ENCODE assay signal across 8 cellular contexts in genomic region chr19:6087074-6087506, GRCh38. TPM values are rescaled to one million over a fixed set of nuclear protein-coding genes. Genes with fewer than 3 reads are reported as not detected.
DNase-seq lines count a peak whose midpoint lies in the region; ATAC-seq and TF ChIP-seq lines count a peak whose summit lies in the region.

No MANE protein-coding gene starts in this region.

- H3K9me2 ChIP-seq in hepatocyte (replicated peaks; ENCODE audit: insufficient read depth) = no peaks in the 10 kb centered on the region

- H3K4me1 ChIP-seq in hepatocyte (ENCODE audit: insufficient read depth) = peaks cover 23% of the 10 kb centered on the region
- H3K4me1 ChIP-seq in stomach smooth muscle (ENCODE audit: control insufficient read depth, insufficient read depth, low read length) = peaks cover 49% of the 10 kb centered on the region

- H3K4me3 ChIP-seq in hepatocyte = no peak overlapping the region
- H3K4me3 ChIP-seq in stomach smooth muscle (ENCODE audit: low read length in 2 of 2) = peak overlapping the region; percentile 37 to 59

- peak overlapping the region; percentile 45 to 76 for H3K9ac ChIP-seq in stomach smooth muscle (ENCODE audit: low read length in 2 of 2)

- H3K36me3 ChIP-seq in hepatocyte (replicated peaks; ENCODE audit: insufficient read depth, low read depth) (no peaks in the 10 kb centered on the region), stomach smooth muscle (ENCODE audit: control insufficient read depth in 2 of 2, insufficient read depth in 2 of 2, low read length in 2 of 2) (no peaks in the 10 kb centered on the region)

- peak overlapping the region; percentile 67 for H3K4me2 ChIP-seq in hepatocyte

- H3K27me3 ChIP-seq in hepatocyte (no peaks in the 10 kb centered on the region), stomach smooth muscle (ENCODE audit: control insufficient read depth in 1 of 2, insufficient read depth in 2 of 2, low read length in 2 of 2) (no peaks in the 10 kb centered on the region)

- 16% methylated on average over 9 of the region's 9 CpGs for WGBS in hepatocyte (ENCODE audit: low lambda C conversion rate, missing lambda C conversion rate)

- H3K27ac ChIP-seq in hepatocyte (peak overlapping the region; percentile 92), stomach smooth muscle (ENCODE audit: low read length) (peak overlapping the region; percentile 96)

- no peaks in the 10 kb centered on the region for H3K79me2 ChIP-seq in hepatocyte

- H3K9me3 ChIP-seq in hepatocyte (ENCODE audit: low read depth) = no peaks in the 10 kb centered on the region
- no peaks in the 10 kb centered on the region for H3K9me3 ChIP-seq in stomach smooth muscle (ENCODE audit: control insufficient read depth in 2 of 2, low read length in 2 of 2)

- DNase-seq in DMS153 (lab: John Stamatoyannopoulos, UW) = peak; percentile 28
- no peak for DNase-seq in DMS153 treated with DMSO at 0.1 percent for 48 hours (lab: John Stamatoyannopoulos, UW; ENCODE audit: unreplicated experiment)
- DNase-seq in SW480 (ENCODE audit: low spot score) = peak; percentile 69
- DNase-seq in hepatocyte (ENCODE audit: low spot score) = peak; percentile 61
- DNase-seq in RKO (ENCODE audit: low spot score) = no peak
- DNase-seq in cortex of kidney (lab: John Stamatoyannopoulos, UW) = no peak

- TF ChIP-seq CTCF in hepatocyte (IDR thresholded peaks at IDR 0.05; ENCODE audit: poor library complexity) = no peak

- H2AFZ ChIP-seq in hepatocyte = peak overlapping the region; percentile 33

- ATAC-seq in HG03354 (IDR thresholded peaks at IDR 0.05; ENCODE audit: poor library complexity, severe bottlenecking, unreplicated experiment) = peak; percentile 75

- H4K20me1 ChIP-seq in hepatocyte (ENCODE audit: insufficient read depth, poor library complexity, severe bottlenecking) = no peaks in the 10 kb centered on the region

RNA-seq across cellular contexts. Expression of gene RFX2, which starts 23.2 kb away (rescaled TPM):
- total RNA-seq in hepatocyte = 2.3 and 4.0 TPM in 2 replicates
- polyA plus RNA-seq in hepatocyte = 4.2 and 4.9 TPM in 2 replicates

RNA-seq across cellular contexts. Expression of gene ACSBG2, which starts 48.4 kb away (rescaled TPM):
- not detected in 2 replicates for total RNA-seq in hepatocyte
- polyA plus RNA-seq in hepatocyte = not detected in 2 replicates

Comparison
In these comparisons a context has a peak if more than half of its experiments do, and no peak if none do; other contexts are left out.
1. DNase-seq: peak in DMS153 (single experiment), SW480 (single experiment) and hepatocyte (single experiment); none in DMS153 treated with DMSO at 0.1 percent for 48 hours (single experiment), RKO (single experiment) and cortex of kidney (single experiment).